8 cellular contexts compared by ENCODE assay signal in genomic region chr1:94927405-94928175, GRCh38. TPM values are rescaled to one million over a fixed set of nuclear protein-coding genes. Genes with fewer than 3 reads are reported as not detected.
DNase-seq lines count a peak whose midpoint lies in the region; ATAC-seq and TF ChIP-seq lines count a peak whose summit lies in the region.

No MANE protein-coding gene starts in this region.

- no peak for TF ChIP-seq RAD21 in liver (IDR thresholded peaks at IDR 0.05)

- DNase-seq in AG04450 (ENCODE audit: low read depth, low spot score), result no peak
- peak; percentile 66 for DNase-seq in NCI-H2107 (lab: John Stamatoyannopoulos, UW)
- peak; percentile 29 for DNase-seq in brain pericyte (ENCODE audit: low read depth, low spot score)
- DNase-seq in NCI-H2171 (lab: John Stamatoyannopoulos, UW), result no peak

- peak; percentile 23 for ATAC-seq in GM19035 (IDR thresholded peaks at IDR 0.05; ENCODE audit: unreplicated experiment)
- ATAC-seq in GM18520 (IDR thresholded peaks at IDR 0.05; ENCODE audit: unreplicated experiment), result no peak

- H3K9me3 ChIP-seq in AG04450 (ENCODE audit: control insufficient read depth, insufficient read depth, low read length) (no peaks in the 10 kb centered on the region), liver (ENCODE audit: control insufficient read depth in 4 of 4, low read length in 3 of 4) (no peaks in the 10 kb centered on the region), subcutaneous abdominal adipose tissue (ENCODE audit: control insufficient read depth in 5 of 5, low read length in 5 of 5) (no peaks in the 10 kb centered on the region)

- H3K27me3 ChIP-seq in AG04450 (ENCODE audit: control insufficient read depth, insufficient read depth, low read length), result no peaks in the 10 kb centered on the region
- H3K27me3 ChIP-seq in liver (ENCODE audit: control insufficient read depth in 4 of 4, insufficient read depth in 4 of 4, low read length in 3 of 4), result no peaks in the 10 kb centered on the region
- no peaks in the 10 kb centered on the region for H3K27me3 ChIP-seq in subcutaneous abdominal adipose tissue (ENCODE audit: control insufficient read depth in 5 of 5, insufficient read depth in 4 of 5, low read length in 5 of 5)

- CTCF ChIA-PET in AG04450 (lab: Charles Lee), result interaction anchor here (0.6 to 2.2 kb wide), 5 partner anchors 9 to 116 kb away, joined by 3 to 12 read pairs (median 4); no protein-coding TSS in a partner anchor

- peak overlapping the region; percentile 64 for H3K4me3 ChIP-seq in AG04450 (ENCODE audit: low read depth, low read length)
- H3K4me3 ChIP-seq in liver (ENCODE audit: low read depth in 1 of 3, low read length in 3 of 3), result peak overlapping the region; percentile 72 to 85 (median 79)
- peak overlapping the region; percentile 66 to 86 (median 74) for H3K4me3 ChIP-seq in subcutaneous abdominal adipose tissue (ENCODE audit: low read depth in 1 of 5, low read length in 5 of 5)

- H3K4me1 ChIP-seq in liver (ENCODE audit: control insufficient read depth in 4 of 4, insufficient read depth in 4 of 4, low read length in 3 of 4) (peaks cover 2 to 48% (median 21%) of the 10 kb centered on the region in 4 donors), subcutaneous abdominal adipose tissue (ENCODE audit: control insufficient read depth in 5 of 5, insufficient read depth in 5 of 5, low read length in 5 of 5) (peaks cover 3 to 68% (median 54%) of the 10 kb centered on the region in 5 donors)

- WGBS in liver, result 6% methylated on average over 40 of the region's 40 CpGs

- POLR2A ChIA-PET in AG04450 (lab: Yijun Ruan, JAX), result interaction anchor here (0.5 to 1.9 kb wide), 15 partner anchors 8 to 332 kb away, joined by 3 to 7 read pairs (median 4); no protein-coding TSS in a partner anchor

- H3K36me3 ChIP-seq in liver (ENCODE audit: control insufficient read depth in 4 of 4, insufficient read depth in 3 of 4, low read depth in 1 of 4, low read length in 3 of 4), result peaks cover 0 to 2% (median under 1%) of the 10 kb centered on the region in 4 donors
- peaks cover 0 to 3% (median 0%) of the 10 kb centered on the region in 5 donors for H3K36me3 ChIP-seq in subcutaneous abdominal adipose tissue (ENCODE audit: control insufficient read depth in 5 of 5, insufficient read depth in 5 of 5, low read length in 5 of 5)

- TF ChIP-seq CTCF in AG04450 (IDR thresholded peaks at IDR 0.05; ENCODE audit: low read depth, low read length) (no peak), liver (IDR thresholded peaks at IDR 0.05; ENCODE audit: low read depth, low read length, missing input control) (no peak)

- H3K9ac ChIP-seq in liver (ENCODE audit: low read depth in 1 of 2, low read length in 2 of 2), result peak overlapping the region; percentile 75 to 81
- H3K9ac ChIP-seq in subcutaneous abdominal adipose tissue (ENCODE audit: low read length in 5 of 5), result peak overlapping the region; percentile 81 to 95 (median 87)

- H3K27ac ChIP-seq in AG04450 (ENCODE audit: low read depth, low read length), result peak overlapping the region; percentile 91
- H3K27ac ChIP-seq in liver (ENCODE audit: low read depth in 1 of 2, low read length in 2 of 2), result peak overlapping the region; percentile 99
- H3K27ac ChIP-seq in subcutaneous abdominal adipose tissue (ENCODE audit: low read depth, low read length), result peak overlapping the region; percentile 99

TF ChIP-seq in liver, 16 proteins besides CTCF, POLR2A, EP300 and RAD21:
- no peak for TF ChIP-seq GABPA (IDR thresholded peaks at IDR 0.05 in 1 of 2, conservative IDR thresholded peaks at IDR 0.05 in 1 of 2)
- peak; percentile 64 for TF ChIP-seq YY1 (IDR thresholded peaks at IDR 0.05)
- TF ChIP-seq, protein P1, sequence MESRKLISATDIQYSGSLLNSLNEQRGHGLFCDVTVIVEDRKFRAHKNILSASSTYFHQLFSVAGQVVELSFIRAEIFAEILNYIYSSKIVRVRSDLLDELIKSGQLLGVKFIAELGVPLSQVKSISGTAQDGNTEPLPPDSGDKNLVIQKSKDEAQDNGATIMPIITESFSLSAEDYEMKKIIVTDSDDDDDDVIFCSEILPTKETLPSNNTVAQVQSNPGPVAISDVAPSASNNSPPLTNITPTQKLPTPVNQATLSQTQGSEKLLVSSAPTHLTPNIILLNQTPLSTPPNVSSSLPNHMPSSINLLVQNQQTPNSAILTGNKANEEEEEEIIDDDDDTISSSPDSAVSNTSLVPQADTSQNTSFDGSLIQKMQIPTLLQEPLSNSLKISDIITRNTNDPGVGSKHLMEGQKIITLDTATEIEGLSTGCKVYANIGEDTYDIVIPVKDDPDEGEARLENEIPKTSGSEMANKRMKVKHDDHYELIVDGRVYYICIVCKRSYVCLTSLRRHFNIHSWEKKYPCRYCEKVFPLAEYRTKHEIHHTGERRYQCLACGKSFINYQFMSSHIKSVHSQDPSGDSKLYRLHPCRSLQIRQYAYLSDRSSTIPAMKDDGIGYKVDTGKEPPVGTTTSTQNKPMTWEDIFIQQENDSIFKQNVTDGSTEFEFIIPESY (IDR thresholded peaks at IDR 0.05), result no peak
- TF ChIP-seq NR2F2 (IDR thresholded peaks at IDR 0.05), result peak; percentile 50
- peak; percentile 68 to 71 for TF ChIP-seq RXRA (IDR thresholded peaks at IDR 0.05)
- TF ChIP-seq HNF4A (conservative IDR thresholded peaks at IDR 0.05), result peak in 1 of 2 donors; percentile 16

RNA-seq across cellular contexts. Expression of gene CNN3, which starts 0.7 kb away (rescaled TPM):
- polyA plus RNA-seq in AG04450 (2011; rRNA removed) (374 and 438 TPM in 2 replicates), liver (10 to 100 TPM; 66.8 to 72.3 TPM)
- 307 and 327 TPM in 2 replicates for polyA minus RNA-seq in AG04450 (2011; rRNA and poly(A)+ RNA removed)
- total RNA-seq in liver, result 10 to 100 TPM; 43.9 to 87.4 TPM

Comparison
In these comparisons a context has a peak if more than half of its experiments do, and no peak if none do; other contexts are left out.
1. DNase-seq: peak in NCI-H2107 (single experiment) and brain pericyte (single experiment); none in AG04450 (single experiment) and NCI-H2171 (single experiment).
2. Peak in every context shown above with its lines, with median percentiles within 50 percentile points of each other: H3K27ac ChIP-seq and H3K4me3 ChIP-seq.